1 cellular context compared by ENCODE assay signal in genomic region chr2:226078656-226079055, GRCh38.
TF ChIP-seq lines count a peak whose summit lies in the region.

No MANE protein-coding gene starts in this region.

TF ChIP-seq in HepG2, 621 proteins besides CTCF, POLR2A, EP300 and RAD21 (continued from another document):
- no peak for TF ChIP-seq ZNF609 (CRISPR knock-in tag; IDR thresholded peaks at IDR 0.05; ENCODE audit: borderline replicate concordance)
- no peak for TF ChIP-seq HDAC2 (CRISPR knock-in tag; IDR thresholded peaks at IDR 0.05)
- no peak for TF ChIP-seq RELA (CRISPR knock-in tag; IDR thresholded peaks at IDR 0.05)
- TF ChIP-seq ZNF607 (CRISPR knock-in tag; IDR thresholded peaks at IDR 0.05; ENCODE audit: borderline replicate concordance): no peak
- no peak for TF ChIP-seq ZFAT (CRISPR knock-in tag; conservative IDR thresholded peaks at IDR 0.05)
- no peak for TF ChIP-seq ZC3H13 (CRISPR knock-in tag; IDR thresholded peaks at IDR 0.05)
- no peak for TF ChIP-seq HNRNPH1 (optimal IDR thresholded peaks at IDR 0.05; ENCODE audit: low read depth, low read length)
- TF ChIP-seq ZNF33A (CRISPR knock-in tag; IDR thresholded peaks at IDR 0.05; ENCODE audit: borderline replicate concordance): no peak
